Comparison of ENCODE assay signal across 21 cellular contexts in genomic region chr16:15967655-15968315, GRCh38. TPM values are rescaled to one million over a fixed set of nuclear protein-coding genes. Genes with fewer than 3 reads are reported as not detected.
DNase-seq lines count a peak whose midpoint lies in the region; ATAC-seq and TF ChIP-seq lines count a peak whose summit lies in the region.
"Had no signal": no experiment of that assay in that cellular context is flagged by ENCODE, and none has a peak within 500 bp of the region (broad histone marks: within the 10 kb centered on the region; RNA-seq: fewer than 3 reads in every experiment).

No MANE protein-coding gene starts in this region.

- H3K36me3 Mint-ChIP-seq in MCF 10A (ENCODE audit: insufficient read depth, unreplicated experiment) = peaks cover under 1% of the 10 kb centered on the region

- H3K27ac ChIP-seq in breast epithelium (no peak overlapping the region), RWPE2 (ENCODE audit: poor library complexity, severe bottlenecking) (peak overlapping the region; percentile 86), esophagus muscularis mucosa (replicated peaks in 1 of 4) (peak overlapping the region; percentile 3 to 68 (median 56)), right atrium auricular region (no peak overlapping the region), uterus (no peak overlapping the region)
- H3K27ac ChIP-seq: BLaER1, HL-60 had no signal

- H3K9me3 Mint-ChIP-seq in MCF 10A (ENCODE audit: unreplicated experiment) = no peaks in the 10 kb centered on the region

- H3K4me3 Mint-ChIP-seq in MCF 10A (ENCODE audit: unreplicated experiment) = no peak overlapping the region
- H3K4me3 Mint-ChIP-seq: CD8-positive, alpha-beta memory T cell; IgD-negative memory B cell had no signal

- CTCF ChIA-PET in MCF 10A (lab: Yijun Ruan, JAX) = interaction anchor here (0.5 to 3.3 kb wide), 6 partner anchors 11 to 1903 kb away, joined by 3 to 15 read pairs (median 3); no protein-coding TSS in a partner anchor

- H3K4me1 ChIP-seq in breast epithelium = no peaks in the 10 kb centered on the region
- H3K4me1 ChIP-seq in RWPE2 (ENCODE audit: insufficient read depth, poor library complexity, severe bottlenecking) = peaks cover 42% of the 10 kb centered on the region
- H3K4me1 ChIP-seq in esophagus muscularis mucosa = peaks cover 28 to 100% (median 93%) of the 10 kb centered on the region in 4 donors
- peaks cover 0 to 19% of the 10 kb centered on the region in 2 donors for H3K4me1 ChIP-seq in right atrium auricular region
- H3K4me1 ChIP-seq in uterus = no peaks in the 10 kb centered on the region
- H3K4me1 ChIP-seq: BLaER1 had no signal

- BruUV-seq in MCF 10A (replicated peaks; lab: Mats Ljungman, UMichigan) = no TSS peak

- H3K4me3 ChIP-seq in breast epithelium (no peak overlapping the region), RWPE2 (ENCODE audit: severe bottlenecking) (no peak overlapping the region), esophagus muscularis mucosa (no peak overlapping the region), right atrium auricular region (no peak overlapping the region), uterus (no peak overlapping the region)
- H3K4me3 ChIP-seq: BLaER1, GM12878 had no signal

- H3K27me3 ChIP-seq in breast epithelium (no peaks in the 10 kb centered on the region), RWPE2 (ENCODE audit: insufficient read depth, poor library complexity, severe bottlenecking) (no peaks in the 10 kb centered on the region), esophagus muscularis mucosa (no peaks in the 10 kb centered on the region), right atrium auricular region (no peaks in the 10 kb centered on the region), uterus (no peaks in the 10 kb centered on the region)
- H3K27me3 ChIP-seq: BLaER1 had no signal

- no peak for ATAC-seq in RWPE2 (ENCODE audit: low read depth)
- no peak for ATAC-seq in left colon
- no peak for ATAC-seq in GM19463 (IDR thresholded peaks at IDR 0.05; ENCODE audit: unreplicated experiment)
- ATAC-seq: GM12878 had no signal

- TF ChIP-seq CTCF in MCF 10A (IDR thresholded peaks at IDR 0.05; ENCODE audit: unreplicated experiment) = no peak
- TF ChIP-seq CTCF in breast epithelium (IDR thresholded peaks at IDR 0.05) = no peak
- TF ChIP-seq CTCF in RWPE2 (IDR thresholded peaks at IDR 0.05; ENCODE audit: poor library complexity, severe bottlenecking) = no peak
- no peak for TF ChIP-seq CTCF in esophagus muscularis mucosa (IDR thresholded peaks at IDR 0.05)
- no peak for TF ChIP-seq CTCF in right atrium auricular region (IDR thresholded peaks at IDR 0.05)
- TF ChIP-seq CTCF in uterus (IDR thresholded peaks at IDR 0.05) = no peak

- no peak for DNase-seq in MCF 10A (ENCODE audit: unreplicated experiment)
- DNase-seq in breast epithelium (ENCODE audit: low spot score in 2 of 2) = no peak
- no peak for DNase-seq in RWPE2 (ENCODE audit: low spot score)
- DNase-seq in esophagus muscularis mucosa (ENCODE audit: extremely low spot score) = no peak
- DNase-seq in right atrium auricular region (ENCODE audit: low spot score) = no peak
- no peak for DNase-seq in left colon
- DNase-seq in uterus = no peak
- DNase-seq: CD8-positive, alpha-beta memory T cell; DMS53; GOT3; Kasumi-1; NCI-H1092 treated with DMSO at 0.1 percent for 48 hours; NCI-H2081 treated with DMSO at 0.1 percent for 48 hours; NCI-H446 treated with DMSO at 0.1 percent for 48 hours; SHP77 treated with DMSO at 0.1 percent for 48 hours; SK-N-SH had no signal

- TF ChIP-seq EP300 in esophagus muscularis mucosa (IDR thresholded peaks at IDR 0.05) = no peak

- TF ChIP-seq POLR2A in breast epithelium (IDR thresholded peaks at IDR 0.05) (no peak), esophagus muscularis mucosa (IDR thresholded peaks at IDR 0.05; ENCODE audit: low read depth) (no peak), uterus (IDR thresholded peaks at IDR 0.05) (no peak)

- peak overlapping the region; percentile 75 for H3K27ac Mint-ChIP-seq in MCF 10A (ENCODE audit: low read depth, unreplicated experiment)
- H3K27ac Mint-ChIP-seq: IgD-negative memory B cell had no signal

- POLR2A ChIA-PET in MCF 10A (lab: Yijun Ruan, JAX) = interaction anchor here (0.7 to 3.6 kb wide), 12 partner anchors 11 to 93 kb away, joined by 3 to 32 read pairs (median 7); partner anchors contain the start of gene CEP20

- intact Hi-C loops in MCF 10A (cut with micrococcal nuclease) (no loop called here), breast epithelium (cut with DNase I; ENCODE audit: low total_unique reads) (no loop called here), esophagus muscularis mucosa (cut with DNase I) (no loop called here), left colon (cut with DNase I, micrococcal nuclease) (no loop called here), uterus (cut with DNase I; ENCODE audit: low total_unique reads) (no loop called here)

- H3K36me3 ChIP-seq in breast epithelium = no peaks in the 10 kb centered on the region
- H3K36me3 ChIP-seq in RWPE2 (ENCODE audit: low read depth) = peaks cover 13% of the 10 kb centered on the region
- H3K36me3 ChIP-seq in esophagus muscularis mucosa = no peaks in the 10 kb centered on the region
- no peaks in the 10 kb centered on the region for H3K36me3 ChIP-seq in right atrium auricular region
- H3K36me3 ChIP-seq in uterus = no peaks in the 10 kb centered on the region

- peaks cover 27% of the 10 kb centered on the region for H3K4me1 Mint-ChIP-seq in MCF 10A (ENCODE audit: insufficient read depth, unreplicated experiment)

- no peaks in the 10 kb centered on the region for H3K27me3 Mint-ChIP-seq in MCF 10A (ENCODE audit: insufficient read depth, unreplicated experiment)
- H3K27me3 Mint-ChIP-seq: CD8-positive, alpha-beta memory T cell; IgD-negative memory B cell had no signal

- peaks cover 7 to 14% of the 10 kb centered on the region in 2 donors for H3K9me3 ChIP-seq in breast epithelium
- H3K9me3 ChIP-seq in RWPE2 (ENCODE audit: severe bottlenecking) = no peaks in the 10 kb centered on the region
- H3K9me3 ChIP-seq in esophagus muscularis mucosa = peaks cover 0 to 14% (median 2%) of the 10 kb centered on the region in 4 donors
- H3K9me3 ChIP-seq in right atrium auricular region = peaks cover 0 to 16% of the 10 kb centered on the region in 2 donors
- H3K9me3 ChIP-seq in uterus = peaks cover 0 to 4% of the 10 kb centered on the region in 2 donors
- H3K9me3 ChIP-seq: SK-N-SH had no signal

- 88% methylated on average over 11 of the region's 11 CpGs for WGBS in esophagus muscularis mucosa

RNA-seq across cellular contexts. Expression of gene ABCC1, which starts 18.4 kb away (rescaled TPM):
- total RNA-seq in MCF 10A (2022) (72.5 and 95.3 TPM in 2 replicates), breast epithelium (10 to 100 TPM; 14.6 to 26.9 (median 21.3) TPM), esophagus muscularis mucosa (100 to 1,000 TPM in 2 of 4 donors, 10 to 100 TPM in 2; 61.8 to 141 (median 103) TPM), right atrium auricular region (10 to 100 TPM; 15.2 to 27.5 TPM), left colon (10 to 100 TPM; 18.3 to 23.3 TPM), uterus (10 to 100 TPM; 12.1 to 39.2 (median 18.6) TPM)

Comparison
In these comparisons a context has a peak if more than half of its experiments do, and no peak if none do; other contexts are left out.
1. H3K27ac ChIP-seq: peak in RWPE2 (single experiment) and esophagus muscularis mucosa (4 of 4); none in breast epithelium (0 of 2), right atrium auricular region (0 of 2) and uterus (0 of 2).